In the genomic region with DNA sequence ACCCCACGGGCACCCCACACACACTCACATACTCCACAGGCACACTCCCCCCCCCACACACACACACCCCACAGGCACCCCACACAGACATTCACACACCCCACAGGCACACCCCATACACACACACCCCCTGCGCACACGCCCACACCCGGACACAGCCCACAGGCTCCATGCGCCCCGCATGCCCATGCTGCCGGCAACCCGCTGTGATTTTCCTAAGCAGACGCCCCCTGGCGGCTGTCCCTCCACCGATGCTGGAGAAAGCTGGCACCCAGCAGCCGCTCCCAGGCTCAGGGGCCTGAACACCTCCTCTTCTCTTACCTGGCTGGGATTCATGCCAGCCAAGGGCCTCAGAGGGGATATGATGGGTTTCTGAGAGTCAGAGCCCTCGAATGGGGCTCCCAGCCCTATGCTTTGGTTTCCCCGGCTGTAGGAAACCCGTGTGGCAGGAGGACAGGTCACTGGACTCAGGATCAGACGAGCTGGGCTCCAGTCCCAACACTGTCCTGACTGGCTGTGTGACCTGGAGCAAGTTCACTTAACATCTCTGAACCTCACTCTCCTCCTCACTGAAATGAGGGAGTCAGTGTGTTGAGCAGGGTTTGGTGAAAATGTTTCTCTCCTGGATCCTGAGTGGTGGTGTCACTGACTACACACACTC, we compare ENCODE assay signal across 9 cellular contexts. TPM values are rescaled to one million over a fixed set of nuclear protein-coding genes. Genes with fewer than 3 reads are reported as not detected.
DNase-seq lines count a peak whose midpoint lies in the region; ATAC-seq and TF ChIP-seq lines count a peak whose summit lies in the region.
"Had no signal": no experiment of that assay in that cellular context is flagged by ENCODE, and none has a peak within 500 bp of the region (broad histone marks: within the 10 kb centered on the region; RNA-seq: fewer than 3 reads in every experiment).

No MANE protein-coding gene starts in this region.

- H3K4me1 Mint-ChIP-seq in CD8-positive, alpha-beta memory T cell = peaks cover 30 to 39% (median 32%) of the 10 kb centered on the region in 3 donors

- no peaks in the 10 kb centered on the region for H3K79me2 ChIP-seq in osteoblast (ENCODE audit: insufficient read depth, low read length)

- no peak for ATAC-seq in HG03457 (IDR thresholded peaks at IDR 0.05; ENCODE audit: unreplicated experiment)

- no peaks in the 10 kb centered on the region for H3K36me3 Mint-ChIP-seq in CD8-positive, alpha-beta memory T cell

- H3K36me3 ChIP-seq in CD8-positive, alpha-beta memory T cell (ENCODE audit: insufficient read depth, low read length) = no peaks in the 10 kb centered on the region
- no peaks in the 10 kb centered on the region for H3K36me3 ChIP-seq in SJCRH30
- no peaks in the 10 kb centered on the region for H3K36me3 ChIP-seq in osteoblast (ENCODE audit: insufficient read depth, low read length)
- no peaks in the 10 kb centered on the region for H3K36me3 ChIP-seq in thyroid gland

- H2AFZ ChIP-seq in osteoblast (ENCODE audit: low read length) = peak overlapping the region; percentile 59

- H3K9me3 ChIP-seq in CD8-positive, alpha-beta memory T cell (ENCODE audit: low read length) = no peaks in the 10 kb centered on the region
- H3K9me3 ChIP-seq in SJCRH30 (replicated peaks) (no peaks in the 10 kb centered on the region; the same call in 1 of the 2 replicates), osteoblast (ENCODE audit: low read depth, low read length) (no peaks in the 10 kb centered on the region), thyroid gland (no peaks in the 10 kb centered on the region)

- H4K20me1 ChIP-seq in osteoblast (ENCODE audit: insufficient read depth, low read length) = no peaks in the 10 kb centered on the region

- TF ChIP-seq POLR2A in thyroid gland (IDR thresholded peaks at IDR 0.05) = no peak

- no peak overlapping the region for H3K4me2 ChIP-seq in osteoblast (ENCODE audit: insufficient read depth, low read length)

- no peaks in the 10 kb centered on the region for H3K9me3 Mint-ChIP-seq in CD8-positive, alpha-beta memory T cell
- H3K9me3 Mint-ChIP-seq: T-helper 1 cell treated with Interleukin-12 subunit alpha and Interleukin-12 subunit beta and Interleukin-4 antibody, amounts not matched to agents 30 μg/mL and 1 μg/mL, for 36 hours had no signal

- peak overlapping the region in 3 of 8 donors; percentile 70 to 97 (median 93) for H3K27ac Mint-ChIP-seq in CD8-positive, alpha-beta memory T cell
- H3K27ac Mint-ChIP-seq: T-helper 1 cell treated with Interleukin-12 subunit alpha and Interleukin-12 subunit beta and Interleukin-4 antibody, amounts not matched to agents 30 μg/mL and 1 μg/mL, for 36 hours had no signal

- H3K27me3 Mint-ChIP-seq in CD8-positive, alpha-beta memory T cell = no peaks in the 10 kb centered on the region

- peak; percentile 62 to 84 (median 68) for DNase-seq in CD8-positive, alpha-beta memory T cell
- DNase-seq in HT-29 (ENCODE audit: low spot score) = peak; percentile 58
- peak; percentile 88 to 94 for DNase-seq in SJCRH30
- DNase-seq in activated effector memory CD4-positive, alpha-beta T cell treated with anti-CD3 and anti-CD28 coated beads, Interleukin-2, amount 50 U/mL, for 16 hours = peak; percentile 92
- DNase-seq in foreskin melanocyte = peak; percentile 23
- peak; percentile 96 for DNase-seq in osteoblast (ENCODE audit: insufficient read length, low spot score, missing footprints)
- DNase-seq in thyroid gland = peak; percentile 86 to 87

- POLR2A ChIA-PET in CD8-positive, alpha-beta memory T cell (lab: Charles Lee) = no interaction called here

- TF ChIP-seq CTCF in osteoblast (IDR thresholded peaks at IDR 0.05; ENCODE audit: extremely low read depth, low read depth, low read length) (peak; percentile 81), thyroid gland (IDR thresholded peaks at IDR 0.05) (peak; percentile 57 to 87 (median 68))

- no peak overlapping the region for H3K27ac ChIP-seq in CD8-positive, alpha-beta memory T cell (ENCODE audit: low read depth, low read length)
- no peak overlapping the region for H3K27ac ChIP-seq in SJCRH30
- no peak overlapping the region for H3K27ac ChIP-seq in osteoblast (ENCODE audit: low read depth, low read length)
- H3K27ac ChIP-seq in thyroid gland = no peak overlapping the region

- WGBS in thyroid gland, 2 donors = 16 to 20% methylated on average over 1 to 16 of the region's 16 CpGs

- CTCF ChIA-PET in CD8-positive, alpha-beta memory T cell (lab: Charles Lee) = interaction anchor here (0.9 to 1.5 kb wide), 6 partner anchors 9 to 322 kb away, joined by 3 to 11 read pairs (median 3); no protein-coding TSS in a partner anchor

- peaks cover 41% of the 10 kb centered on the region for H3K4me1 ChIP-seq in CD8-positive, alpha-beta memory T cell (ENCODE audit: insufficient read depth, low read length)
- peaks cover 6% of the 10 kb centered on the region for H3K4me1 ChIP-seq in SJCRH30
- peaks cover 14% of the 10 kb centered on the region for H3K4me1 ChIP-seq in osteoblast (ENCODE audit: insufficient read depth, low read length)
- peaks cover 0 to 10% of the 10 kb centered on the region in 2 donors for H3K4me1 ChIP-seq in thyroid gland

- intact Hi-C loops in thyroid gland (cut with DNase I) = no loop called here

- peak overlapping the region in 1 of 7 donors; percentile 33 for H3K4me3 Mint-ChIP-seq in CD8-positive, alpha-beta memory T cell

- H3K27me3 ChIP-seq in CD8-positive, alpha-beta memory T cell (ENCODE audit: insufficient read depth, low read length, poor library complexity, severe bottlenecking) = no peaks in the 10 kb centered on the region
- H3K27me3 ChIP-seq in SJCRH30 = peaks cover 3% of the 10 kb centered on the region; the same call in 1 of the 2 replicates
- H3K27me3 ChIP-seq in osteoblast (ENCODE audit: insufficient read depth, low read length) = peaks cover 5% of the 10 kb centered on the region
- no peaks in the 10 kb centered on the region for H3K27me3 ChIP-seq in thyroid gland

- H3K4me3 ChIP-seq in CD8-positive, alpha-beta memory T cell (ENCODE audit: low read length) = no peak overlapping the region
- H3K4me3 ChIP-seq in SJCRH30 = no peak overlapping the region
- H3K4me3 ChIP-seq in osteoblast (ENCODE audit: insufficient read depth, low read length) = no peak overlapping the region
- H3K4me3 ChIP-seq in thyroid gland (replicated peaks in 1 of 3) = no peak overlapping the region

RNA-seq across cellular contexts. Expression of a gene that starts 19.6 kb away (rescaled TPM):
- not detected for total RNA-seq in CD8-positive, alpha-beta memory T cell
- not detected for polyA plus RNA-seq in CD8-positive, alpha-beta memory T cell
- not detected in 2 replicates for total RNA-seq in HT-29 (2014; rRNA removed; shearing (Covaris generic))
- total RNA-seq in SJCRH30 (2014; rRNA removed; shearing (Covaris generic)) = not detected in 2 replicates
- total RNA-seq in osteoblast (not detected in 2 replicates), thyroid gland (not detected)

RNA-seq across cellular contexts. Expression of a gene that starts 50.8 kb away (rescaled TPM):
- total RNA-seq in CD8-positive, alpha-beta memory T cell = 100 to 1,000 TPM; 174 to 184 TPM
- 40.3 TPM for polyA plus RNA-seq in CD8-positive, alpha-beta memory T cell
- total RNA-seq in HT-29 (2014; rRNA removed; shearing (Covaris generic)) = 147 and 162 TPM in 2 replicates
- total RNA-seq in SJCRH30 (2014; rRNA removed; shearing (Covaris generic)) = 312 and 334 TPM in 2 replicates
- total RNA-seq in osteoblast (120 and 149 TPM in 2 replicates), thyroid gland (100 to 1,000 TPM; 130 to 244 (median 155) TPM)

Comparison
In these comparisons a context has a peak if more than half of its experiments do, and no peak if none do; other contexts are left out.
1. DNase-seq: peak in every context shown above with its lines; median percentile 96 in osteoblast; 92 in activated effector memory CD4-positive, alpha-beta T cell treated with anti-CD3 and anti-CD28 coated beads, Interleukin-2, amount 50 U/mL, for 16 hours; 91 in SJCRH30; 86 in thyroid gland; 68 in CD8-positive, alpha-beta memory T cell; 58 in HT-29; 23 in foreskin melanocyte.